Comparison of ENCODE assay signal across 1 cellular context in the genomic region with DNA sequence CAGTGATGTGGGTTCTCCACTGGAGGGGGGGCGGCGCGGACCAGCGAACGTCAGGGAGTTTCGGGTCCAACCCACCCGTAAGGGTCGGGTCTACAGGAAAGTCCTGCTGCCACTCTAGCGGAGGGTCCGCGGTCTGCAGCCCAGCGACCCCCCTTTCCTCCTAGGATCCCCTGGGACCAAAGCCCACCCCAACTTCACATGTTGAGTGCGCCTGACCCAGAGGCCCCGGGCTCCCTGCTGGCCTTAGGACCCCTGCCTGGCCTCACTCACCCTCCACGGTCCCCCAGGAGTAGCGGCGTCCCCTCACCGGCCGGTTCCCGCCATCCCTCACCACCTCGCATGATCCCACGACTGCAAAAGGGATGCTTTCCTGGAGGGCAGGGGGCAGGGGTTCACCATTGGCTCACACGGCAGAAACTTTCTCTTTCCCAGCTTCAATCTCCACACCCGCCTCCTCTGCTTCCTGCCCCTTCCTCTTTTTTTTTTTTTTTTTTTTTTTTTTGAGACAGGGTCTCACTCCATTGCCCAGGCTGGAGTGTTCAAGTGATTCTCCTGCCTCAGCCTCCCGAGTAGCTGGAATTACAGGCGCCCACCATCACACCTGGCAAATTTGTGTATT.
TF ChIP-seq lines count a peak whose summit lies in the region.

No MANE protein-coding gene starts in this region.

TF ChIP-seq in HCT116, 20 proteins besides CTCF, POLR2A, EP300 and RAD21 (continued from another document):
- TF ChIP-seq ELF1 (IDR thresholded peaks at IDR 0.05; ENCODE audit: borderline replicate concordance, low read depth) (no peak), EGR1 (IDR thresholded peaks at IDR 0.05; ENCODE audit: low read depth) (no peak), FOSL1 (IDR thresholded peaks at IDR 0.05; ENCODE audit: low read depth) (no peak), SIN3A (IDR thresholded peaks at IDR 0.05; ENCODE audit: low read depth) (no peak), POLR2AphosphoS5 (IDR thresholded peaks at IDR 0.05; ENCODE audit: low read depth, low read length) (no peak), ZFX (IDR thresholded peaks at IDR 0.05) (no peak), CBX3 (IDR thresholded peaks at IDR 0.05; ENCODE audit: low read depth) (no peak), SP1 (IDR thresholded peaks at IDR 0.05; ENCODE audit: low read depth) (no peak), TCF7L2 (IDR thresholded peaks at IDR 0.05; ENCODE audit: borderline replicate concordance, extremely low read depth, insufficient read depth, insufficient read length) (no peak), CEBPB (IDR thresholded peaks at IDR 0.05; ENCODE audit: low read depth) (no peak), EZH2 (IDR thresholded peaks at IDR 0.05) (no peak)
- TF ChIP-seq, protein P1, sequence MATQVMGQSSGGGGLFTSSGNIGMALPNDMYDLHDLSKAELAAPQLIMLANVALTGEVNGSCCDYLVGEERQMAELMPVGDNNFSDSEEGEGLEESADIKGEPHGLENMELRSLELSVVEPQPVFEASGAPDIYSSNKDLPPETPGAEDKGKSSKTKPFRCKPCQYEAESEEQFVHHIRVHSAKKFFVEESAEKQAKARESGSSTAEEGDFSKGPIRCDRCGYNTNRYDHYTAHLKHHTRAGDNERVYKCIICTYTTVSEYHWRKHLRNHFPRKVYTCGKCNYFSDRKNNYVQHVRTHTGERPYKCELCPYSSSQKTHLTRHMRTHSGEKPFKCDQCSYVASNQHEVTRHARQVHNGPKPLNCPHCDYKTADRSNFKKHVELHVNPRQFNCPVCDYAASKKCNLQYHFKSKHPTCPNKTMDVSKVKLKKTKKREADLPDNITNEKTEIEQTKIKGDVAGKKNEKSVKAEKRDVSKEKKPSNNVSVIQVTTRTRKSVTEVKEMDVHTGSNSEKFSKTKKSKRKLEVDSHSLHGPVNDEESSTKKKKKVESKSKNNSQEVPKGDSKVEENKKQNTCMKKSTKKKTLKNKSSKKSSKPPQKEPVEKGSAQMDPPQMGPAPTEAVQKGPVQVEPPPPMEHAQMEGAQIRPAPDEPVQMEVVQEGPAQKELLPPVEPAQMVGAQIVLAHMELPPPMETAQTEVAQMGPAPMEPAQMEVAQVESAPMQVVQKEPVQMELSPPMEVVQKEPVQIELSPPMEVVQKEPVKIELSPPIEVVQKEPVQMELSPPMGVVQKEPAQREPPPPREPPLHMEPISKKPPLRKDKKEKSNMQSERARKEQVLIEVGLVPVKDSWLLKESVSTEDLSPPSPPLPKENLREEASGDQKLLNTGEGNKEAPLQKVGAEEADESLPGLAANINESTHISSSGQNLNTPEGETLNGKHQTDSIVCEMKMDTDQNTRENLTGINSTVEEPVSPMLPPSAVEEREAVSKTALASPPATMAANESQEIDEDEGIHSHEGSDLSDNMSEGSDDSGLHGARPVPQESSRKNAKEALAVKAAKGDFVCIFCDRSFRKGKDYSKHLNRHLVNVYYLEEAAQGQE (IDR thresholded peaks at IDR 0.05; ENCODE audit: low read depth), result no peak
- TF ChIP-seq, protein P2, sequence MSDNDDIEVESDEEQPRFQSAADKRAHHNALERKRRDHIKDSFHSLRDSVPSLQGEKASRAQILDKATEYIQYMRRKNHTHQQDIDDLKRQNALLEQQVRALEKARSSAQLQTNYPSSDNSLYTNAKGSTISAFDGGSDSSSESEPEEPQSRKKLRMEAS (IDR thresholded peaks at IDR 0.05), result no peak
- TF ChIP-seq, protein P3, sequence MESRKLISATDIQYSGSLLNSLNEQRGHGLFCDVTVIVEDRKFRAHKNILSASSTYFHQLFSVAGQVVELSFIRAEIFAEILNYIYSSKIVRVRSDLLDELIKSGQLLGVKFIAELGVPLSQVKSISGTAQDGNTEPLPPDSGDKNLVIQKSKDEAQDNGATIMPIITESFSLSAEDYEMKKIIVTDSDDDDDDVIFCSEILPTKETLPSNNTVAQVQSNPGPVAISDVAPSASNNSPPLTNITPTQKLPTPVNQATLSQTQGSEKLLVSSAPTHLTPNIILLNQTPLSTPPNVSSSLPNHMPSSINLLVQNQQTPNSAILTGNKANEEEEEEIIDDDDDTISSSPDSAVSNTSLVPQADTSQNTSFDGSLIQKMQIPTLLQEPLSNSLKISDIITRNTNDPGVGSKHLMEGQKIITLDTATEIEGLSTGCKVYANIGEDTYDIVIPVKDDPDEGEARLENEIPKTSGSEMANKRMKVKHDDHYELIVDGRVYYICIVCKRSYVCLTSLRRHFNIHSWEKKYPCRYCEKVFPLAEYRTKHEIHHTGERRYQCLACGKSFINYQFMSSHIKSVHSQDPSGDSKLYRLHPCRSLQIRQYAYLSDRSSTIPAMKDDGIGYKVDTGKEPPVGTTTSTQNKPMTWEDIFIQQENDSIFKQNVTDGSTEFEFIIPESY (IDR thresholded peaks at IDR 0.05; ENCODE audit: extremely low read depth, insufficient replicate concordance, low read length), result no peak
